Comparison of ENCODE assay signal across 14 cellular contexts in the genomic region with DNA sequence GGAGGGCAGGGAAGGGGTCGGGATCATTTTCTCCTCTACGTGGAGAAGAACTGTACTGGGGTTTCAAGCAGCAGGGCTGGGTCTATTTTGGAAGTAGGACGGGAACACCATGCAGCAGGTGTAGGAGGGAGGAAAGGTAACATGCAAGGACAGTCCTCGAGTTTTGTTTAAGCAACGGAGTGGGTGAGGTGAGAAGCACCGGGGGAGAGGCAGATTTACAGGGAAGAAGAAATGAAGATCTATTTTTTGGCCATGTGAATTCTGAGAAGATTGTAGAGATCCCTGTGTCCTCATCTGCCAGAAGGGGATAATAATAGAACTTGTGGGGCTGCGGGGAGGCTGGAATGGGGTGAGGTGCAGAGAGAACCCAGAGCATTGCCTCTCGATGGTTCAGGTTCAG.
"Had no signal": no experiment of that assay in that cellular context is flagged by ENCODE, and none has a peak within 500 bp of the region (broad histone marks: within the 10 kb centered on the region; RNA-seq: fewer than 3 reads in every experiment).

No MANE protein-coding gene starts in this region.

- ATAC-seq: left lobe of liver; stimulated activated naive CD8-positive, alpha-beta T cell treated with anti-CD3 and anti-CD28 coated beads, Interleukin-15, amount 100 ng/mL, for 72 hours had no signal

- H3K27ac ChIP-seq: prostate gland, right atrium auricular region had no signal

- DNase-seq: activated B cell treated with CpG ODN at 0.5 μM for 24 hours; activated CD4-positive, alpha-beta memory T cell treated with anti-CD3 and anti-CD28 coated beads for 36 hours; activated CD4-positive, alpha-beta T cell treated with anti-CD3 and anti-CD28 coated beads for 4 hours; activated T-cell treated with anti-CD3 and anti-CD28 coated beads for 4 hours; hippocampal formation; midbrain; stimulated activated CD4-positive, alpha-beta T cell treated with anti-CD3 and anti-CD28 coated beads, Interleukin-2, amount 100 ng/mL, for 24 hours; stimulated activated naive CD8-positive, alpha-beta T cell treated with anti-CD3 and anti-CD28 coated beads, Interleukin-15, amount 100 ng/mL, for 72 hours; T-helper 9 cell had no signal

- FAIRE-seq: bronchial epithelial cell, keratinocyte had no signal

- H3K27me3 ChIP-seq: right atrium auricular region had no signal

- H3K4me1 ChIP-seq: prostate gland, right atrium auricular region had no signal

- H3K9me3 ChIP-seq: prostate gland, right atrium auricular region had no signal

- H3K36me3 ChIP-seq: prostate gland, right atrium auricular region had no signal

- H3K4me3 ChIP-seq: prostate gland, right atrium auricular region had no signal
